ENCODE assay signal across 2 cellular contexts in genomic region chr4:107069049-107069448, GRCh38.
TF ChIP-seq lines count a peak whose summit lies in the region.

No MANE protein-coding gene starts in this region.

TF ChIP-seq in IMR-90, 13 proteins besides CTCF, POLR2A, EP300 and RAD21:
- TF ChIP-seq MAFK (IDR thresholded peaks at IDR 0.05; ENCODE audit: low read depth, low read length) (no peak), MXI1 (IDR thresholded peaks at IDR 0.05; ENCODE audit: borderline replicate concordance, low read depth, low read length) (no peak), RFX5 (IDR thresholded peaks at IDR 0.05; ENCODE audit: low read depth, low read length) (no peak), ELK1 (IDR thresholded peaks at IDR 0.05; ENCODE audit: borderline replicate concordance, low read depth, low read length) (no peak), SMC3 (IDR thresholded peaks at IDR 0.05; ENCODE audit: low read depth, low read length) (no peak), RCOR1 (IDR thresholded peaks at IDR 0.05; ENCODE audit: insufficient replicate concordance, low read length) (no peak), NFE2L2 (IDR thresholded peaks at IDR 0.05; ENCODE audit: low read depth, low read length) (no peak), FOS (IDR thresholded peaks at IDR 0.05; ENCODE audit: low read depth, low read length) (no peak), CEBPB (IDR thresholded peaks at IDR 0.05; ENCODE audit: low read depth, low read length) (no peak), USF2 (IDR thresholded peaks at IDR 0.05; ENCODE audit: low read depth, low read length) (no peak), CHD1 (IDR thresholded peaks at IDR 0.05; ENCODE audit: low read depth, low read length) (no peak), BHLHE40 (IDR thresholded peaks at IDR 0.05; ENCODE audit: low read depth, low read length) (no peak), MAZ (IDR thresholded peaks at IDR 0.05; ENCODE audit: borderline replicate concordance, low read depth, low read length) (no peak)

TF ChIP-seq in GM12878, 131 proteins besides CTCF, POLR2A, EP300 and RAD21:
- TF ChIP-seq USF2 (IDR thresholded peaks at IDR 0.05; ENCODE audit: borderline replicate concordance, low read depth, low read length) = no peak
- no peak for TF ChIP-seq LARP7 (IDR thresholded peaks at IDR 0.05)
- TF ChIP-seq MXI1 (IDR thresholded peaks at IDR 0.05; ENCODE audit: low read depth, low read length) = no peak
- no peak for TF ChIP-seq EGR1 (IDR thresholded peaks at IDR 0.05; ENCODE audit: borderline replicate concordance in 1 of 2, low read depth in 2 of 2, low read length in 2 of 2)
- no peak for TF ChIP-seq HDGF (IDR thresholded peaks at IDR 0.05)
- no peak for TF ChIP-seq RCOR1 (conservative IDR thresholded peaks at IDR 0.05; ENCODE audit: low read depth, low read length)
